Comparison of ENCODE assay signal across 1 cellular context in the genomic region with DNA sequence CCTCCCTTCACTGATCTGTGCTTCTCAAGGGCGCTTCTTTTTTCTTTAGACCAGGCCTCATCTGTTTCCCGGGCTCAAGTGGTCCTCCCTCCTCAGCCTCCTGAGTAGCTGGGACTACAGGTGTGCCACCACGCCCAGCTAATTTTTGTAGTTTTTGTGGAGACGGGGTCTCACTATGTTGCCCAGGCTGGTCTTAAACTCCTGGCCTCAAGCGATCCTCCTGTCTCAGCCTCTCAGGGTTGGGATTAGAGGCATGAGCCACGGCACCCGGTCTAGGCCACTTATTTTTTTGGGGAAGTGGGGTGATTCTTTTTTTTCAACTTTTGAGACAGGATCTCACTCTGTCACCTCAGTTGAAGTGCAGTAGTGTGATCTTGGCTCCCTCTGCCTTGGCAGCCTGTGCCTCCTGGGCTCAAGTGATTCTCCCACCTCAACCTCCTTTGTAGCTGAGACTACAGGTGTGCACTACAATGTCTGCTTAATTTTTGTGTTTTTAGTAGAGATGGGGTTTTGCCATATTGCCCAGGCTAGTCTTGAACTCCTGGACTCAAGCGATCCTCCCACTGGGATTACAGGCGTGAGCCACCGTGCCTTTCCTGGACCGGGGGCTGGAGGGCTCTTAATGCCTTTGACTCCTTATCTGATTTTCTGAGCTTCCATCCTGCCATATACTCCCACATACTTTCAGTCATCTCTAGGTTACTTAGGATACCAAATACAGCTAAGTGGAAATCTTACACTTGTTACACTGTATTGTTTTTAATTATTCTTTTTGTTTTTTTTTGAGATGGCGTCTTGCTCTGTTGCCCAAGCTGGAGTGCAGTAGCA.
TF ChIP-seq lines count a peak whose summit lies in the region.

No MANE protein-coding gene starts in this region.

TF ChIP-seq in GM23338, 12 proteins besides CTCF, POLR2A, EP300 and RAD21 (continued from another document):
- TF ChIP-seq, protein P1, sequence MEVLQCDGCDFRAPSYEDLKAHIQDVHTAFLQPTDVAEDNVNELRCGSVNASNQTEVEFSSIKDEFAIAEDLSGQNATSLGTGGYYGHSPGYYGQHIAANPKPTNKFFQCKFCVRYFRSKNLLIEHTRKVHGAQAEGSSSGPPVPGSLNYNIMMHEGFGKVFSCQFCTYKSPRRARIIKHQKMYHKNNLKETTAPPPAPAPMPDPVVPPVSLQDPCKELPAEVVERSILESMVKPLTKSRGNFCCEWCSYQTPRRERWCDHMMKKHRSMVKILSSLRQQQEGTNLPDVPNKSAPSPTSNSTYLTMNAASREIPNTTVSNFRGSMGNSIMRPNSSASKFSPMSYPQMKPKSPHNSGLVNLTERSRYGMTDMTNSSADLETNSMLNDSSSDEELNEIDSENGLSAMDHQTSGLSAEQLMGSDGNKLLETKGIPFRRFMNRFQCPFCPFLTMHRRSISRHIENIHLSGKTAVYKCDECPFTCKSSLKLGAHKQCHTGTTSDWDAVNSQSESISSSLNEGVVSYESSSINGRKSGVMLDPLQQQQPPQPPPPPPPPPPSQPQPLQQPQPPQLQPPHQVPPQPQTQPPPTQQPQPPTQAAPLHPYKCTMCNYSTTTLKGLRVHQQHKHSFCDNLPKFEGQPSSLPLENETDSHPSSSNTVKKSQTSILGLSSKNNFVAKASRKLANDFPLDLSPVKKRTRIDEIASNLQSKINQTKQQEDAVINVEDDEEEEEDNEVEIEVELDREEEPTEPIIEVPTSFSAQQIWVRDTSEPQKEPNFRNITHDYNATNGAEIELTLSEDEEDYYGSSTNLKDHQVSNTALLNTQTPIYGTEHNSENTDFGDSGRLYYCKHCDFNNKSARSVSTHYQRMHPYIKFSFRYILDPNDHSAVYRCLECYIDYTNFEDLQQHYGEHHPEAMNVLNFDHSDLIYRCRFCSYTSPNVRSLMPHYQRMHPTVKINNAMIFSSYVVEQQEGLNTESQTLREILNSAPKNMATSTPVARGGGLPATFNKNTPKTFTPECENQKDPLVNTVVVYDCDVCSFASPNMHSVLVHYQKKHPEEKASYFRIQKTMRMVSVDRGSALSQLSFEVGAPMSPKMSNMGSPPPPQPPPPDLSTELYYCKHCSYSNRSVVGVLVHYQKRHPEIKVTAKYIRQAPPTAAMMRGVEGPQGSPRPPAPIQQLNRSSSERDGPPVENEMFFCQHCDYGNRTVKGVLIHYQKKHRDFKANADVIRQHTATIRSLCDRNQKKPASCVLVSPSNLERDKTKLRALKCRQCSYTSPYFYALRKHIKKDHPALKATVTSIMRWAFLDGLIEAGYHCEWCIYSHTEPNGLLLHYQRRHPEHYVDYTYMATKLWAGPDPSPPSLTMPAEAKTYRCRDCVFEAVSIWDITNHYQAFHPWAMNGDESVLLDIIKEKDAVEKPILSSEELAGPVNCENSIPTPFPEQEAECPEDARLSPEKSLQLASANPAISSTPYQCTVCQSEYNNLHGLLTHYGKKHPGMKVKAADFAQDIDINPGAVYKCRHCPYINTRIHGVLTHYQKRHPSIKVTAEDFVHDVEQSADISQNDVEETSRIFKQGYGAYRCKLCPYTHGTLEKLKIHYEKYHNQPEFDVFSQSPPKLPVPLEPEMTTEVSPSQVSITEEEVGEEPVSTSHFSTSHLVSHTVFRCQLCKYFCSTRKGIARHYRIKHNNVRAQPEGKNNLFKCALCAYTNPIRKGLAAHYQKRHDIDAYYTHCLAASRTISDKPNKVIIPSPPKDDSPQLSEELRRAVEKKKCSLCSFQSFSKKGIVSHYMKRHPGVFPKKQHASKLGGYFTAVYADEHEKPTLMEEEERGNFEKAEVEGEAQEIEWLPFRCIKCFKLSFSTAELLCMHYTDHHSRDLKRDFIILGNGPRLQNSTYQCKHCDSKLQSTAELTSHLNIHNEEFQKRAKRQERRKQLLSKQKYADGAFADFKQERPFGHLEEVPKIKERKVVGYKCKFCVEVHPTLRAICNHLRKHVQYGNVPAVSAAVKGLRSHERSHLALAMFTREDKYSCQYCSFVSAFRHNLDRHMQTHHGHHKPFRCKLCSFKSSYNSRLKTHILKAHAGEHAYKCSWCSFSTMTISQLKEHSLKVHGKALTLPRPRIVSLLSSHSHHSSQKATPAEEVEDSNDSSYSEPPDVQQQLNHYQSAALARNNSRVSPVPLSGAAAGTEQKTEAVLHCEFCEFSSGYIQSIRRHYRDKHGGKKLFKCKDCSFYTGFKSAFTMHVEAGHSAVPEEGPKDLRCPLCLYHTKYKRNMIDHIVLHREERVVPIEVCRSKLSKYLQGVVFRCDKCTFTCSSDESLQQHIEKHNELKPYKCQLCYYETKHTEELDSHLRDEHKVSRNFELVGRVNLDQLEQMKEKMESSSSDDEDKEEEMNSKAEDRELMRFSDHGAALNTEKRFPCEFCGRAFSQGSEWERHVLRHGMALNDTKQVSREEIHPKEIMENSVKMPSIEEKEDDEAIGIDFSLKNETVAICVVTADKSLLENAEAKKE (CRISPR knock-in tag; IDR thresholded peaks at IDR 0.05), result no peak
